Comparison of ENCODE assay signal across 26 cellular contexts in genomic region chr2:26043109-26043508, GRCh38. TPM values are rescaled to one million over a fixed set of nuclear protein-coding genes. Genes with fewer than 3 reads are reported as not detected.
DNase-seq lines count a peak whose midpoint lies in the region; ATAC-seq and TF ChIP-seq lines count a peak whose summit lies in the region.
"Had no signal": no experiment of that assay in that cellular context is flagged by ENCODE, and none has a peak within 500 bp of the region (broad histone marks: within the 10 kb centered on the region; RNA-seq: fewer than 3 reads in every experiment).

No MANE protein-coding gene starts in this region.

- DNase-seq in right atrium auricular region (ENCODE audit: low spot score) (peak; percentile 13), heart right ventricle (no peak), T-helper 17 cell (no peak), right lobe of liver (no peak), type B pancreatic cell (ENCODE audit: extremely low spot score, unreplicated experiment) (no peak), NOMO-1 treated with DMSO at 0.1 percent for 48 hours (lab: John Stamatoyannopoulos, UW; ENCODE audit: unreplicated experiment) (no peak), NOMO-1 (lab: John Stamatoyannopoulos, UW; ENCODE audit: unreplicated experiment in 2 of 2) (no peak), BE2C (no peak)
- DNase-seq: activated CD8-positive, alpha-beta T cell treated with anti-CD3 and anti-CD28 coated beads, Interleukin-2, amount 10 ng/mL, durations not matched to agents 7 days and 5 days; activated naive CD4-positive, alpha-beta T cell; amniotic stem cell; brain microvascular endothelial cell; head of caudate nucleus; lower lobe of right lung; mucosa of descending colon; NCI-H1092 treated with DMSO at 0.1 percent for 48 hours; NCI-H1930; NCI-H226; NCI-H748 treated with DMSO at 0.1 percent for 48 hours; pancreas; SK-N-SH; spleen; T-helper 2 cell; upper lobe of right lung had no signal

- H3K4me1 Mint-ChIP-seq in T-helper 17 cell (peaks cover 41% of the 10 kb centered on the region), type B pancreatic cell (ENCODE audit: unreplicated experiment) (peaks cover 19% of the 10 kb centered on the region)

- no peaks in the 10 kb centered on the region for H3K27me3 ChIP-seq in right atrium auricular region
- H3K27me3 ChIP-seq in heart right ventricle: no peaks in the 10 kb centered on the region
- H3K27me3 ChIP-seq in right lobe of liver: no peaks in the 10 kb centered on the region
- no peaks in the 10 kb centered on the region for H3K27me3 ChIP-seq in BE2C
- H3K27me3 ChIP-seq: brain microvascular endothelial cell, pancreas, spleen, upper lobe of right lung had no signal

- H3K4me3 ChIP-seq in right atrium auricular region: no peak overlapping the region
- H3K4me3 ChIP-seq in heart right ventricle: no peak overlapping the region
- H3K4me3 ChIP-seq in right lobe of liver: no peak overlapping the region
- H3K4me3 ChIP-seq in BE2C (ENCODE audit: low read depth, low read length): no peak overlapping the region
- H3K4me3 ChIP-seq: lower lobe of right lung, mucosa of descending colon, pancreas, upper lobe of right lung had no signal

- peak overlapping the region; percentile 78 for H3K27ac Mint-ChIP-seq in T-helper 17 cell
- peak overlapping the region; percentile 1 for H3K27ac Mint-ChIP-seq in type B pancreatic cell
- H3K27ac Mint-ChIP-seq: B cell had no signal

- H3K4me1 ChIP-seq in right atrium auricular region (peaks cover 0 to 32% of the 10 kb centered on the region in 2 donors), heart right ventricle (peaks cover 2 to 62% (median 31%) of the 10 kb centered on the region in 9 donors), right lobe of liver (peaks cover 0 to 17% (median 5%) of the 10 kb centered on the region in 4 donors), BE2C (no peaks in the 10 kb centered on the region)

- H3K27ac ChIP-seq in right atrium auricular region (no peak overlapping the region), heart right ventricle (no peak overlapping the region), right lobe of liver (peak overlapping the region in 2 of 3 donors; percentile 85 to 90)
- H3K27ac ChIP-seq: brain microvascular endothelial cell, lower lobe of right lung, upper lobe of right lung had no signal

- no peaks in the 10 kb centered on the region for H3K9me3 Mint-ChIP-seq in type B pancreatic cell

- WGBS in heart right ventricle, 2 donors: 91 to 95% methylated on average over 5 of the region's 5 CpGs
- 81% methylated on average over 4 of the region's 5 CpGs for WGBS in right lobe of liver (ENCODE audit: insufficient coverage, low coverage, low lambda C conversion rate, missing lambda C conversion rate)

- TF ChIP-seq CTCF in right atrium auricular region (IDR thresholded peaks at IDR 0.05) (no peak), heart right ventricle (IDR thresholded peaks at IDR 0.05) (no peak), right lobe of liver (IDR thresholded peaks at IDR 0.05) (no peak), type B pancreatic cell (conservative IDR thresholded peaks at IDR 0.05) (no peak), BE2C (IDR thresholded peaks at IDR 0.05; ENCODE audit: low read depth, low read length) (no peak)

- no peaks in the 10 kb centered on the region for H3K27me3 Mint-ChIP-seq in T-helper 17 cell
- H3K27me3 Mint-ChIP-seq in type B pancreatic cell: no peaks in the 10 kb centered on the region
- H3K27me3 Mint-ChIP-seq: B cell had no signal

- H3K36me3 ChIP-seq in right atrium auricular region: no peaks in the 10 kb centered on the region
- peaks cover 0 to 30% (median 0%) of the 10 kb centered on the region in 9 donors for H3K36me3 ChIP-seq in heart right ventricle
- H3K36me3 ChIP-seq in right lobe of liver: no peaks in the 10 kb centered on the region
- H3K36me3 ChIP-seq in BE2C: peaks cover 35% of the 10 kb centered on the region
- H3K36me3 ChIP-seq: pancreas had no signal

- intact Hi-C loops in heart right ventricle (cut with DNase I): no loop called here
- intact Hi-C loops in right lobe of liver (cut with DNase I): no loop called here

- H3K4me3 Mint-ChIP-seq in T-helper 17 cell (peak overlapping the region; percentile 21), type B pancreatic cell (no peak overlapping the region)
- H3K4me3 Mint-ChIP-seq: activated CD8-positive, alpha-beta T cell treated with anti-CD3 and anti-CD28 coated beads, Interleukin-2, amount 10 ng/mL, durations not matched to agents 7 days and 5 days had no signal

- TF ChIP-seq POLR2A in right lobe of liver (IDR thresholded peaks at IDR 0.05): no peak

- ATAC-seq in heart right ventricle (no peak), T-helper 17 cell (no peak), right lobe of liver (no peak)
- ATAC-seq: activated CD8-positive, alpha-beta T cell treated with anti-CD3 and anti-CD28 coated beads, Interleukin-2, amount 10 ng/mL, durations not matched to agents 7 days and 5 days; HCT116; lower lobe of right lung; mucosa of descending colon; pancreas; upper lobe of right lung had no signal

- H3K36me3 Mint-ChIP-seq in T-helper 17 cell (ENCODE audit: low read depth): no peaks in the 10 kb centered on the region
- peaks cover 29% of the 10 kb centered on the region for H3K36me3 Mint-ChIP-seq in type B pancreatic cell

- H3K9me3 ChIP-seq in right atrium auricular region: no peaks in the 10 kb centered on the region
- H3K9me3 ChIP-seq in heart right ventricle: no peaks in the 10 kb centered on the region
- H3K9me3 ChIP-seq in T-helper 17 cell (ENCODE audit: control insufficient read depth, low read length, poor library complexity, severe bottlenecking): no peaks in the 10 kb centered on the region
- no peaks in the 10 kb centered on the region for H3K9me3 ChIP-seq in right lobe of liver
- H3K9me3 ChIP-seq in BE2C: no peaks in the 10 kb centered on the region
- H3K9me3 ChIP-seq: lower lobe of right lung, mucosa of descending colon, pancreas, SK-N-SH, spleen, upper lobe of right lung had no signal

RNA-seq across cellular contexts. Expression of gene RAB10, which starts 9.2 kb away (rescaled TPM):
- total RNA-seq in right atrium auricular region: 10 to 100 TPM; 70.9 to 86.7 TPM
- 100 to 1,000 TPM in 4 of 10 donors, 10 to 100 TPM in 6; 86.4 to 110 (median 94.9) TPM for total RNA-seq in heart right ventricle
- polyA plus RNA-seq in heart right ventricle: 10 to 100 TPM; 32.2 to 47.6 TPM
- 10 to 100 TPM; 41.2 to 42.9 TPM for total RNA-seq in T-helper 17 cell
- 10 to 100 TPM; 41.6 to 95.1 (median 70.6) TPM for total RNA-seq in right lobe of liver
- total RNA-seq in type B pancreatic cell (ENCODE audit: low replicate concordance): 143 and 186 TPM in 2 replicates
- 91.4 TPM for polyA plus RNA-seq in BE2C (2012; ENCODE audit: insufficient read depth, insufficient read length, low read depth)

Comparison
In these comparisons a context has a peak if more than half of its experiments do, and no peak if none do; other contexts are left out.
1. H3K27ac ChIP-seq: peak in right lobe of liver (2 of 3); none in right atrium auricular region (0 of 2) and heart right ventricle (0 of 10).